ENCODE assay signal across 1 cellular context in genomic region chr13:53276265-53276664, GRCh38.
TF ChIP-seq lines count a peak whose summit lies in the region.

No MANE protein-coding gene starts in this region.

TF ChIP-seq in H1, 55 proteins besides CTCF, POLR2A, EP300 and RAD21 (continued from another document):
- TF ChIP-seq ATF2 (IDR thresholded peaks at IDR 0.05; ENCODE audit: low read length) = no peak; the same call in 1 of the 2 replicates
- TF ChIP-seq ATF3 (IDR thresholded peaks at IDR 0.05; ENCODE audit: insufficient read depth, low read depth, low read length) = no peak
- TF ChIP-seq HDAC2 (IDR thresholded peaks at IDR 0.05; ENCODE audit: borderline replicate concordance in 1 of 2, low read depth in 2 of 2, low read length in 2 of 2) = peak in 1 of 2 experiments; percentile 87; a peak in 1 of 4 replicates
- TF ChIP-seq POU5F1 (IDR thresholded peaks at IDR 0.05; ENCODE audit: low read depth, low read length) = peak; percentile 57; the same call in 1 of the 2 replicates
- no peak for TF ChIP-seq RBBP5 (IDR thresholded peaks at IDR 0.05; ENCODE audit: borderline replicate concordance, low read depth, low read length)
- peak; percentile 74 for TF ChIP-seq CEBPB (IDR thresholded peaks at IDR 0.05; ENCODE audit: low read depth, low read length)
- TF ChIP-seq POLR2AphosphoS5 (IDR thresholded peaks at IDR 0.05; ENCODE audit: low read depth, low read length) = peak; percentile 69; the same call in 1 of the 2 replicates
- TF ChIP-seq SP1 (IDR thresholded peaks at IDR 0.05; ENCODE audit: low read depth, low read length) = peak; percentile 80
- no peak for TF ChIP-seq TEAD4 (IDR thresholded peaks at IDR 0.05; ENCODE audit: low read depth, low read length)
- TF ChIP-seq CHD7 (IDR thresholded peaks at IDR 0.05; ENCODE audit: insufficient replicate concordance, low read length) = peak; percentile 72
- no peak for TF ChIP-seq CREB1 (IDR thresholded peaks at IDR 0.05)
- no peak for TF ChIP-seq NRF1 (IDR thresholded peaks at IDR 0.05; ENCODE audit: low read depth, low read length)
- peak; percentile 50 for TF ChIP-seq NANOG (IDR thresholded peaks at IDR 0.05; ENCODE audit: insufficient read depth, low read depth, low read length, poor library complexity, severe bottlenecking)
